ENCODE assay signal across 8 cellular contexts in genomic region chr6:11143394-11144371, GRCh38. TPM values are rescaled to one million over a fixed set of nuclear protein-coding genes. Genes with fewer than 3 reads are reported as not detected.
DNase-seq lines count a peak whose midpoint lies in the region; ATAC-seq and TF ChIP-seq lines count a peak whose summit lies in the region.

No MANE protein-coding gene starts in this region.

- H3K36me3 ChIP-seq in HEK293 (ENCODE audit: control insufficient read depth in 2 of 2, insufficient read depth in 1 of 2, low read length in 2 of 2), result no peaks in the 10 kb centered on the region

- H3K9me3 ChIP-seq in HEK293 (ENCODE audit: control insufficient read depth, insufficient read depth, low read depth, low read length), result no peaks in the 10 kb centered on the region

- CTCF ChIA-PET in HEK293 (lab: Yijun Ruan, JAX), result interaction anchor here (0.6 to 5.8 kb wide), 36 partner anchors 8 to 619 kb away, joined by 3 to 110 read pairs (median 4); partner anchors contain the start of gene SMIM13

- peak; percentile 82 for ATAC-seq in Right ventricle myocardium inferior
- peak; percentile 43 for ATAC-seq in stimulated activated effector memory CD8-positive, alpha-beta T cell treated with anti-CD3 and anti-CD28 coated beads, Interleukin-12 subunit alpha, Interleukin-12 subunit beta, amount 100 ng/mL, for 72 hours
- ATAC-seq in HG03521 (IDR thresholded peaks at IDR 0.05; ENCODE audit: unreplicated experiment), result no peak

- DNase-seq in SIG-M5 (lab: John Stamatoyannopoulos, UW) (peak; percentile 30), Right ventricle myocardium inferior (ENCODE audit: missing footprints) (peak; percentile 87), anterior cingulate cortex (lab: John Stamatoyannopoulos, UW) (no peak), NCI-H2081 (lab: John Stamatoyannopoulos, UW) (no peak)
- no peak for DNase-seq in stimulated activated effector memory CD8-positive, alpha-beta T cell treated with anti-CD3 and anti-CD28 coated beads, Interleukin-12 subunit alpha, Interleukin-12 subunit beta, amount 100 ng/mL, for 72 hours (ENCODE audit: low spot score in 2 of 2)
- DNase-seq in activated naive CD4-positive, alpha-beta T cell treated with anti-CD3 and anti-CD28 coated beads, Interleukin-2, amount 50 U/mL, for 16 hours, result no peak

- H3K36me3 Mint-ChIP-seq in stimulated activated effector memory CD8-positive, alpha-beta T cell treated with anti-CD3 and anti-CD28 coated beads, Interleukin-12 subunit alpha, Interleukin-12 subunit beta, amount 100 ng/mL, for 72 hours, result no peaks in the 10 kb centered on the region

- no peaks in the 10 kb centered on the region for H3K9me3 Mint-ChIP-seq in stimulated activated effector memory CD8-positive, alpha-beta T cell treated with anti-CD3 and anti-CD28 coated beads, Interleukin-12 subunit alpha, Interleukin-12 subunit beta, amount 100 ng/mL, for 72 hours

- no peak overlapping the region for H3K27ac Mint-ChIP-seq in stimulated activated effector memory CD8-positive, alpha-beta T cell treated with anti-CD3 and anti-CD28 coated beads, Interleukin-12 subunit alpha, Interleukin-12 subunit beta, amount 100 ng/mL, for 72 hours

- POLR2A ChIA-PET in HEK293 (lab: Yijun Ruan, JAX), result no interaction called here

- H3K4me1 Mint-ChIP-seq in stimulated activated effector memory CD8-positive, alpha-beta T cell treated with anti-CD3 and anti-CD28 coated beads, Interleukin-12 subunit alpha, Interleukin-12 subunit beta, amount 100 ng/mL, for 72 hours, result peaks cover 22% of the 10 kb centered on the region

- H3K4me3 Mint-ChIP-seq in stimulated activated effector memory CD8-positive, alpha-beta T cell treated with anti-CD3 and anti-CD28 coated beads, Interleukin-12 subunit alpha, Interleukin-12 subunit beta, amount 100 ng/mL, for 72 hours, result no peak overlapping the region

- no peaks in the 10 kb centered on the region for H3K4me1 ChIP-seq in HEK293 (ENCODE audit: control insufficient read depth, insufficient read depth, low read length)

- no peak overlapping the region for H3K27ac ChIP-seq in HEK293 (ENCODE audit: extremely low read depth, low read depth, low read length)

- H3K4me3 ChIP-seq in HEK293 (ENCODE audit: low read depth, low read length), result no peak overlapping the region

- TF ChIP-seq CTCF in HEK293 (tag by site-specific recombination; IDR thresholded peaks at IDR 0.05), result no peak

- intact Hi-C loops in Right ventricle myocardium inferior (cut with DNase I), result loop anchor here (1.0 to 2.0 kb wide), 2 partner anchors 353 to 431 kb away; no protein-coding TSS in a partner anchor

TF ChIP-seq in HEK293, 187 proteins besides CTCF, POLR2A, EP300 and RAD21 (continues in another document):
- TF ChIP-seq KLF8 (tag by site-specific recombination; IDR thresholded peaks at IDR 0.05), result peak; percentile 37; the same call in 1 of the 2 replicates
- TF ChIP-seq ZNF324 (tag by site-specific recombination; IDR thresholded peaks at IDR 0.05), result peak; percentile 58; the same call in 1 of the 2 replicates
- TF ChIP-seq ZNF16 (tag by site-specific recombination; IDR thresholded peaks at IDR 0.05; ENCODE audit: low read depth), result no peak
- no peak for TF ChIP-seq ZNF747 (tag by site-specific recombination; IDR thresholded peaks at IDR 0.05)
- peak; percentile 69; the same call in 1 of the 2 replicates for TF ChIP-seq PRDM1 (tag by site-specific recombination; IDR thresholded peaks at IDR 0.05)
- peak; percentile 38 for TF ChIP-seq SETDB1 (IDR thresholded peaks at IDR 0.05; ENCODE audit: insufficient read length, low read length)
- TF ChIP-seq, protein P1, sequence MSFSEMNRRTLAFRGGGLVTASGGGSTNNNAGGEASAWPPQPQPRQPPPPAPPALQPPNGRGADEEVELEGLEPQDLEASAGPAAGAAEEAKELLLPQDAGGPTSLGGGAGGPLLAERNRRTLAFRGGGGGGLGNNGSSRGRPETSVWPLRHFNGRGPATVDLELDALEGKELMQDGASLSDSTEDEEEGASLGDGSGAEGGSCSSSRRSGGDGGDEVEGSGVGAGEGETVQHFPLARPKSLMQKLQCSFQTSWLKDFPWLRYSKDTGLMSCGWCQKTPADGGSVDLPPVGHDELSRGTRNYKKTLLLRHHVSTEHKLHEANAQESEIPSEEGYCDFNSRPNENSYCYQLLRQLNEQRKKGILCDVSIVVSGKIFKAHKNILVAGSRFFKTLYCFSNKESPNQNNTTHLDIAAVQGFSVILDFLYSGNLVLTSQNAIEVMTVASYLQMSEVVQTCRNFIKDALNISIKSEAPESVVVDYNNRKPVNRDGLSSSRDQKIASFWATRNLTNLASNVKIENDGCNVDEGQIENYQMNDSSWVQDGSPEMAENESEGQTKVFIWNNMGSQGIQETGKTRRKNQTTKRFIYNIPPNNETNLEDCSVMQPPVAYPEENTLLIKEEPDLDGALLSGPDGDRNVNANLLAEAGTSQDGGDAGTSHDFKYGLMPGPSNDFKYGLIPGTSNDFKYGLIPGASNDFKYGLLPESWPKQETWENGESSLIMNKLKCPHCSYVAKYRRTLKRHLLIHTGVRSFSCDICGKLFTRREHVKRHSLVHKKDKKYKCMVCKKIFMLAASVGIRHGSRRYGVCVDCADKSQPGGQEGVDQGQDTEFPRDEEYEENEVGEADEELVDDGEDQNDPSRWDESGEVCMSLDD (tag by site-specific recombination; IDR thresholded peaks at IDR 0.05), result 0 out of 2 replicates have a peak, but pooled peaks have one; percentile 30
- TF ChIP-seq, protein P2, sequence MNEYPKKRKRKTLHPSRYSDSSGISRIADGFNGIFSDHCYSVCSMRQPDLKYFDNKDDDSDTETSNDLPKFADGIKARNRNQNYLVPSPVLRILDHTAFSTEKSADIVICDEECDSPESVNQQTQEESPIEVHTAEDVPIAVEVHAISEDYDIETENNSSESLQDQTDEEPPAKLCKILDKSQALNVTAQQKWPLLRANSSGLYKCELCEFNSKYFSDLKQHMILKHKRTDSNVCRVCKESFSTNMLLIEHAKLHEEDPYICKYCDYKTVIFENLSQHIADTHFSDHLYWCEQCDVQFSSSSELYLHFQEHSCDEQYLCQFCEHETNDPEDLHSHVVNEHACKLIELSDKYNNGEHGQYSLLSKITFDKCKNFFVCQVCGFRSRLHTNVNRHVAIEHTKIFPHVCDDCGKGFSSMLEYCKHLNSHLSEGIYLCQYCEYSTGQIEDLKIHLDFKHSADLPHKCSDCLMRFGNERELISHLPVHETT (tag by site-specific recombination; IDR thresholded peaks at IDR 0.05), result 0 out of 2 replicates have a peak, but pooled peaks have one; percentile 36
- 0 out of 2 replicates have a peak, but pooled peaks have one; percentile 11 for TF ChIP-seq SP7 (tag by site-specific recombination; IDR thresholded peaks at IDR 0.05)
- TF ChIP-seq ZSCAN16 (tag by site-specific recombination; IDR thresholded peaks at IDR 0.05), result no peak
- peak; percentile 46; the same call in 1 of the 2 replicates for TF ChIP-seq ZNF366 (tag by site-specific recombination; conservative IDR thresholded peaks at IDR 0.05)
- TF ChIP-seq ZNF121 (tag by site-specific recombination; IDR thresholded peaks at IDR 0.05), result no peak
- peak; percentile 35; the same call in 1 of the 2 replicates for TF ChIP-seq ZNF24 (tag by site-specific recombination; IDR thresholded peaks at IDR 0.05)
- peak; percentile 30; the same call in 1 of the 2 replicates for TF ChIP-seq ZNF398 (tag by site-specific recombination; IDR thresholded peaks at IDR 0.05)
- peak; percentile 20; the same call in 1 of the 2 replicates for TF ChIP-seq PATZ1 (tag by site-specific recombination; IDR thresholded peaks at IDR 0.05)
- TF ChIP-seq ZNF169 (tag by site-specific recombination; IDR thresholded peaks at IDR 0.05), result 0 out of 2 replicates have a peak, but pooled peaks have one; percentile 29
- TF ChIP-seq ZNF629 (tag by site-specific recombination; IDR thresholded peaks at IDR 0.05), result peak; percentile 63; the same call in 1 of the 2 replicates

RNA-seq across cellular contexts. Expression of gene ERVFRD-1, which starts 32.2 kb away (rescaled TPM):
- total RNA-seq in Right ventricle myocardium inferior, result 0.14 TPM

RNA-seq across cellular contexts. Expression of gene SMIM13, which starts 50.0 kb away (rescaled TPM):
- total RNA-seq in Right ventricle myocardium inferior, result 12.6 TPM

Comparison
In these comparisons a context has a peak if more than half of its experiments do, and no peak if none do; other contexts are left out.
1. DNase-seq: peak in SIG-M5 (single experiment) and Right ventricle myocardium inferior (single experiment); none in stimulated activated effector memory CD8-positive, alpha-beta T cell treated with anti-CD3 and anti-CD28 coated beads, Interleukin-12 subunit alpha, Interleukin-12 subunit beta, amount 100 ng/mL, for 72 hours (0 of 2), anterior cingulate cortex (0 of 58), activated naive CD4-positive, alpha-beta T cell treated with anti-CD3 and anti-CD28 coated beads, Interleukin-2, amount 50 U/mL, for 16 hours (single experiment) and NCI-H2081 (0 of 2).